Comparison of ENCODE assay signal across 1 cellular context in the genomic region with DNA sequence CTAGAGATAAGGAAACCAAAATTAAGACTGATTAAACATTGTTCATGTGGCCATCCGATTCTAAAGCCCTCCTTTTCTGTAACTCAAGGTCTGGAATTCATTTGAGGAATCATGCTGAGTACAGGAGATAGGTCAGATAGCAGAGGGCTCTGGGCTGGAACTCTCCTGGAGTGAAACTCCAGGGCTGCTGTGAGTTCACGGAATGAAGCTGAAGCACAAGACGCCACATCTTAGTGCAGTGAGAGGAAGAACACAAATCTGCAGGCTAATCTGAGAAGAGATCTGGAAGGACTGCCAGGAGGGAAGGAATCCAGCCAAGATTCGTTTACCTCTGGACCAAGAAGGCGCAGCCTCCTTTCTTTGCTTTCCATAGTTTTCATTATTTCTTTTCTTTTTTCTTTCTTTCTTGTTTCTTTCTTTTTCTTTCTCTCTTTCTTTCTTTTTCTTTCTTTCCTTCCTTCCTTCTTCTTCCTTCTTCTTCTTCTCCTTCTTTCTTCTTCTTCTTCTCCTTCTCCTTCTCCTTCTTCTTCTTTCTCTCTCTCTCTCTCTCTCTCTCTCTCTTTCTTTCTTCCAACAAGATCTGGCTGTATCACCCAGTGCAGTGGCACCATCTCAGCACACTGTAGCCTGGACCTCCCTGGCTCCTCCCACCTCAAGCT.
TF ChIP-seq lines count a peak whose summit lies in the region.

No MANE protein-coding gene starts in this region.

TF ChIP-seq in IMR-90, 13 proteins besides CTCF, POLR2A, EP300 and RAD21 (continued from another document):
- no peak for TF ChIP-seq MXI1 (IDR thresholded peaks at IDR 0.05; ENCODE audit: borderline replicate concordance, low read depth, low read length)
- TF ChIP-seq RFX5 (IDR thresholded peaks at IDR 0.05; ENCODE audit: low read depth, low read length), result no peak
- TF ChIP-seq RCOR1 (IDR thresholded peaks at IDR 0.05; ENCODE audit: insufficient replicate concordance, low read length), result no peak
- TF ChIP-seq, protein P1, sequence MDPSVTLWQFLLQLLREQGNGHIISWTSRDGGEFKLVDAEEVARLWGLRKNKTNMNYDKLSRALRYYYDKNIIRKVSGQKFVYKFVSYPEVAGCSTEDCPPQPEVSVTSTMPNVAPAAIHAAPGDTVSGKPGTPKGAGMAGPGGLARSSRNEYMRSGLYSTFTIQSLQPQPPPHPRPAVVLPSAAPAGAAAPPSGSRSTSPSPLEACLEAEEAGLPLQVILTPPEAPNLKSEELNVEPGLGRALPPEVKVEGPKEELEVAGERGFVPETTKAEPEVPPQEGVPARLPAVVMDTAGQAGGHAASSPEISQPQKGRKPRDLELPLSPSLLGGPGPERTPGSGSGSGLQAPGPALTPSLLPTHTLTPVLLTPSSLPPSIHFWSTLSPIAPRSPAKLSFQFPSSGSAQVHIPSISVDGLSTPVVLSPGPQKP (IDR thresholded peaks at IDR 0.05; ENCODE audit: borderline replicate concordance, low read depth, low read length), result no peak
- no peak for TF ChIP-seq NFE2L2 (IDR thresholded peaks at IDR 0.05; ENCODE audit: low read depth, low read length)
- TF ChIP-seq FOS (IDR thresholded peaks at IDR 0.05; ENCODE audit: low read depth, low read length), result no peak
